14 cellular contexts compared by ENCODE assay signal in the genomic region with DNA sequence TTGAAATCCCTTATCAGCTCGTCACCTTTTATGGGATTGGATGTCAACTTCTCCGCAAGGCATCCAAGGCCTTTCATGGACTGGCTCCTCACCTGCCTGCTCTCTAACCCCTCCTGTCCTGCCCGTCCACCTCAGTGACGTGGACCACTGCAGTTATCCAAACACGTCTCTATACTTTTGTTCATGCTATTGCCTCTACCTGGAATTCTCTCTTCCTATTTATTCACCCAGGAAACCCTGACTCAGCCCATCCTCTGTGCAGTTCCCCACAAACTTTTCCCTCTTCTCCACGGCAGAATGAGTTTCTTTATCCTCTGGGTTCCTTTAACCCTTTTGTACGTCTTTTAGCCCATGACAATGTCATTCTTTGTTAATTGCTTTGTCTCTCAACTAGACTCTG. TPM values are rescaled to one million over a fixed set of nuclear protein-coding genes. Genes with fewer than 3 reads are reported as not detected.
A peak's percentile ranks its signal among the peaks of the same experiment; 100 is the strongest.
DNase-seq lines count a peak whose midpoint lies in the region; ATAC-seq, FAIRE-seq and TF ChIP-seq lines count a peak whose summit lies in the region.
"Had no signal": no experiment of that assay in that cellular context is flagged by ENCODE, and none has a peak within 500 bp of the region (broad histone marks: within the 10 kb centered on the region; RNA-seq: fewer than 3 reads in every experiment).

No MANE protein-coding gene starts in this region.

- no peak for DNase-seq in CD14-positive monocyte (ENCODE audit: low spot score)
- no peak for DNase-seq in astrocyte (ENCODE audit: low read depth)
- no peak for DNase-seq in HEK293T (ENCODE audit: extremely low spot score)
- DNase-seq in activated CD4-positive, CD25-positive, alpha-beta regulatory T cell (lab: John Stamatoyannopoulos, UW): no peak
- DNase-seq in effector memory CD4-positive, alpha-beta T cell: no peak
- DNase-seq: activated T-cell treated with anti-CD3 and anti-CD28 coated beads, Interleukin-2, amount 50 U/mL, for 4 hours; NCI-H1417 treated with DMSO at 0.1 percent for 48 hours; nephron progenitor cell; Peyer's patch had no signal

- no peaks in the 10 kb centered on the region for H4K20me1 ChIP-seq in KMS-11 (ENCODE audit: insufficient read depth)
- H4K20me1 ChIP-seq in astrocyte (ENCODE audit: insufficient read depth, low read length): no peaks in the 10 kb centered on the region

- no peak for TF ChIP-seq CTCF in CD14-positive monocyte (IDR thresholded peaks at IDR 0.05)
- TF ChIP-seq CTCF in KMS-11 (conservative IDR thresholded peaks at IDR 0.05; ENCODE audit: low read depth, low read length): no peak
- TF ChIP-seq CTCF in astrocyte (IDR thresholded peaks at IDR 0.05; ENCODE audit: insufficient read depth, low read depth, low read length): no peak

- intact Hi-C loops in CD14-positive monocyte (cut with micrococcal nuclease): no loop called here

- peaks cover 9% of the 10 kb centered on the region for H3K4me1 ChIP-seq in KMS-11 (ENCODE audit: low read depth, poor library complexity, severe bottlenecking)
- H3K4me1 ChIP-seq in astrocyte (ENCODE audit: insufficient read depth, low read length): peaks cover 7% of the 10 kb centered on the region
- peaks cover 6 to 24% of the 10 kb centered on the region in 2 donors for H3K4me1 ChIP-seq in mucosa of rectum (ENCODE audit: control insufficient read depth in 2 of 2, insufficient read depth in 2 of 2, low read length in 2 of 2)
- H3K4me1 ChIP-seq in effector memory CD4-positive, alpha-beta T cell (ENCODE audit: control insufficient read depth, insufficient read depth, low read length, poor library complexity, severe bottlenecking): no peaks in the 10 kb centered on the region

- H3K4me3 Mint-ChIP-seq in CD14-positive monocyte (peak overlapping the region; percentile 4 to 8), astrocyte (ENCODE audit: unreplicated experiment) (no peak overlapping the region)
- H3K4me3 Mint-ChIP-seq: activated CD4-positive, alpha-beta T cell treated with anti-CD3 and anti-CD28 coated beads, Interleukin-2, amount 10 ng/mL, durations not matched to agents 7 days and 5 days; activated T-cell treated with anti-CD3 and anti-CD28 coated beads, Interleukin-2, amount 50 U/mL, for 4 hours; nephron progenitor cell had no signal

- POLR2A ChIA-PET in HEK293T (lab: Yijun Ruan, JAX): interaction anchor here (0.9 to 1.1 kb wide), 2 partner anchors 15 to 38 kb away, joined by 3 read pairs; no protein-coding TSS in a partner anchor

- H3K4me1 Mint-ChIP-seq in CD14-positive monocyte (peaks cover 10% of the 10 kb centered on the region), astrocyte (ENCODE audit: low read depth, unreplicated experiment) (peaks cover 9% of the 10 kb centered on the region)

- H3K36me3 Mint-ChIP-seq in CD14-positive monocyte (no peaks in the 10 kb centered on the region), astrocyte (ENCODE audit: low read depth, unreplicated experiment) (no peaks in the 10 kb centered on the region)

- H3K36me3 ChIP-seq in KMS-11 (ENCODE audit: insufficient read depth) (no peaks in the 10 kb centered on the region), astrocyte (ENCODE audit: insufficient read depth, low read length) (no peaks in the 10 kb centered on the region), mucosa of rectum (ENCODE audit: control insufficient read depth in 2 of 2, insufficient read depth in 2 of 2, low read length in 2 of 2) (no peaks in the 10 kb centered on the region)
- H3K36me3 ChIP-seq in effector memory CD4-positive, alpha-beta T cell (ENCODE audit: control insufficient read depth, insufficient read depth, low read length): no peaks in the 10 kb centered on the region
- H3K36me3 ChIP-seq: Peyer's patch had no signal

- peak overlapping the region in 1 of 7 donors; percentile 25 for H3K27ac Mint-ChIP-seq in CD14-positive monocyte
- H3K27ac Mint-ChIP-seq in astrocyte (ENCODE audit: unreplicated experiment): no peak overlapping the region
- H3K27ac Mint-ChIP-seq: activated CD4-positive, alpha-beta T cell treated with anti-CD3 and anti-CD28 coated beads, Interleukin-2, amount 10 ng/mL, durations not matched to agents 7 days and 5 days; nephron progenitor cell had no signal

- H3K4me3 ChIP-seq in KMS-11 (IDR thresholded peaks at IDR 0.05; ENCODE audit: insufficient read depth, low read depth, low read length) (no peak overlapping the region), astrocyte (ENCODE audit: insufficient read depth, low read depth, low read length) (no peak overlapping the region), mucosa of rectum (ENCODE audit: low read length in 2 of 2) (peak overlapping the region in 1 of 2 donors; percentile 39)
- H3K4me3 ChIP-seq in effector memory CD4-positive, alpha-beta T cell (ENCODE audit: insufficient read depth, low read depth, low read length, poor library complexity, severe bottlenecking): no peak overlapping the region
- H3K4me3 ChIP-seq: coronary artery, Peyer's patch had no signal

- H3K9ac ChIP-seq in KMS-11 (no peak overlapping the region), astrocyte (ENCODE audit: low read length) (peak overlapping the region; percentile 51), mucosa of rectum (ENCODE audit: low read depth in 1 of 2, low read length in 2 of 2) (peak overlapping the region; percentile 19 to 29)

- H3K79me2 ChIP-seq in KMS-11 (ENCODE audit: insufficient read depth, low read depth): no peaks in the 10 kb centered on the region
- no peaks in the 10 kb centered on the region for H3K79me2 ChIP-seq in astrocyte (ENCODE audit: insufficient read depth, low read length)

- ATAC-seq in GM19452 (IDR thresholded peaks at IDR 0.05; ENCODE audit: unreplicated experiment): no peak

- H3K4me2 ChIP-seq in KMS-11 (no peak overlapping the region), astrocyte (ENCODE audit: low read length) (peak overlapping the region; percentile 63)

- no peaks in the 10 kb centered on the region for H3K27me3 ChIP-seq in KMS-11 (ENCODE audit: insufficient read depth, low read depth)
- no peaks in the 10 kb centered on the region for H3K27me3 ChIP-seq in astrocyte (ENCODE audit: insufficient read depth, low read length)
- H3K27me3 ChIP-seq in mucosa of rectum (ENCODE audit: control insufficient read depth in 2 of 2, insufficient read depth in 2 of 2, low read length in 2 of 2): peaks cover 0 to 5% of the 10 kb centered on the region in 2 donors
- H3K27me3 ChIP-seq in effector memory CD4-positive, alpha-beta T cell (replicated peaks; ENCODE audit: control insufficient read depth, insufficient read depth, low read length, poor library complexity, severe bottlenecking): no peaks in the 10 kb centered on the region
- H3K27me3 ChIP-seq: Peyer's patch had no signal

- H3K9me3 ChIP-seq in astrocyte (ENCODE audit: insufficient read depth, low read depth, low read length) (no peaks in the 10 kb centered on the region), mucosa of rectum (ENCODE audit: control insufficient read depth in 2 of 2, low read length in 2 of 2) (no peaks in the 10 kb centered on the region)
- no peaks in the 10 kb centered on the region for H3K9me3 ChIP-seq in effector memory CD4-positive, alpha-beta T cell (ENCODE audit: control insufficient read depth, low read length)
- H3K9me3 ChIP-seq: Peyer's patch had no signal

- FAIRE-seq in astrocyte (lab: Jason Lieb, UNC): no peak

- peak overlapping the region; percentile 20; the same call in 1 of the 2 replicates for H2AFZ ChIP-seq in KMS-11 (ENCODE audit: low read depth)
- peak overlapping the region; percentile 66 for H2AFZ ChIP-seq in astrocyte (ENCODE audit: low read depth, low read length)

- H3K27me3 Mint-ChIP-seq in CD14-positive monocyte (ENCODE audit: low read depth in 3 of 3): peaks cover 3 to 28% (median 9%) of the 10 kb centered on the region in 3 donors
- peaks cover 7% of the 10 kb centered on the region for H3K27me3 Mint-ChIP-seq in astrocyte (ENCODE audit: low read depth, unreplicated experiment)

- CTCF ChIA-PET in HEK293T (lab: Yijun Ruan, JAX): interaction anchor here (0.6 to 2.7 kb wide), 9 partner anchors 9 to 407 kb away, joined by 3 to 11 read pairs (median 4); no protein-coding TSS in a partner anchor

- H3K27ac ChIP-seq in KMS-11: no peak overlapping the region
- peak overlapping the region; percentile 66 for H3K27ac ChIP-seq in astrocyte (ENCODE audit: low read depth, low read length)
- peak overlapping the region; percentile 49 to 71 for H3K27ac ChIP-seq in mucosa of rectum (ENCODE audit: low read depth in 2 of 2, low read length in 2 of 2)
- H3K27ac ChIP-seq in effector memory CD4-positive, alpha-beta T cell (ENCODE audit: insufficient read depth, low read length, poor library complexity, severe bottlenecking): no peak overlapping the region
- H3K27ac ChIP-seq: coronary artery, Peyer's patch had no signal

- H3K9me3 Mint-ChIP-seq in CD14-positive monocyte: peaks cover 0 to 1% (median 0%) of the 10 kb centered on the region in 7 donors
- no peaks in the 10 kb centered on the region for H3K9me3 Mint-ChIP-seq in astrocyte (ENCODE audit: unreplicated experiment)
- H3K9me3 Mint-ChIP-seq: activated CD4-positive, alpha-beta T cell treated with anti-CD3 and anti-CD28 coated beads, Interleukin-2, amount 10 ng/mL, durations not matched to agents 7 days and 5 days; activated T-cell treated with anti-CD3 and anti-CD28 coated beads, Interleukin-2, amount 50 U/mL, for 4 hours had no signal

TF ChIP-seq in HEK293T, 16 proteins besides CTCF, POLR2A, EP300 and RAD21 (continues in another document):
- TF ChIP-seq TARDBP (IDR thresholded peaks at IDR 0.05) (no peak), CTBP1 (IDR thresholded peaks at IDR 0.05; ENCODE audit: borderline replicate concordance) (no peak), LEF1 (IDR thresholded peaks at IDR 0.05; ENCODE audit: borderline replicate concordance) (no peak), HDGF (IDR thresholded peaks at IDR 0.05; ENCODE audit: borderline replicate concordance) (no peak), FOXK2 (IDR thresholded peaks at IDR 0.05) (no peak), FOXA1 (IDR thresholded peaks at IDR 0.05) (no peak), SP1 (IDR thresholded peaks at IDR 0.05) (no peak), ZNF384 (IDR thresholded peaks at IDR 0.05) (no peak), ELF4 (IDR thresholded peaks at IDR 0.05) (no peak), ARNT (IDR thresholded peaks at IDR 0.05) (no peak)
- TF ChIP-seq, protein P1, sequence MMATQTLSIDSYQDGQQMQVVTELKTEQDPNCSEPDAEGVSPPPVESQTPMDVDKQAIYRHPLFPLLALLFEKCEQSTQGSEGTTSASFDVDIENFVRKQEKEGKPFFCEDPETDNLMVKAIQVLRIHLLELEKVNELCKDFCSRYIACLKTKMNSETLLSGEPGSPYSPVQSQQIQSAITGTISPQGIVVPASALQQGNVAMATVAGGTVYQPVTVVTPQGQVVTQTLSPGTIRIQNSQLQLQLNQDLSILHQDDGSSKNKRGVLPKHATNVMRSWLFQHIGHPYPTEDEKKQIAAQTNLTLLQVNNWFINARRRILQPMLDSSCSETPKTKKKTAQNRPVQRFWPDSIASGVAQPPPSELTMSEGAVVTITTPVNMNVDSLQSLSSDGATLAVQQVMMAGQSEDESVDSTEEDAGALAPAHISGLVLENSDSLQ (IDR thresholded peaks at IDR 0.05): no peak

RNA-seq across cellular contexts. Expression of a gene that starts 5.1 kb away (rescaled TPM):
- polyA plus RNA-seq in CD14-positive monocyte: 1 to 10 TPM in 1 of 2 donors, under 1 TPM in 1; 0.98 to 1.1 TPM
- 7.0 and 7.4 TPM in 2 replicates for total RNA-seq in astrocyte

RNA-seq across cellular contexts. Expression of a gene that starts 16.8 kb away (rescaled TPM):
- under 1 TPM; 0.21 to 0.62 TPM for polyA plus RNA-seq in CD14-positive monocyte
- 16.2 and 21.2 TPM in 2 replicates for total RNA-seq in astrocyte
- total RNA-seq: activated CD4-positive, alpha-beta T cell treated with anti-CD3 and anti-CD28 coated beads, Interleukin-2, amount 10 ng/mL, durations not matched to agents 7 days and 5 days had no signal

RNA-seq across cellular contexts. Expression of a gene that starts 38.3 kb away (rescaled TPM):
- under 1 TPM; 0.07 to 0.19 TPM for polyA plus RNA-seq in CD14-positive monocyte
- 2.2 and 2.6 TPM in 2 replicates for total RNA-seq in astrocyte

Comparison
In these comparisons a context has a peak if more than half of its experiments do, and no peak if none do; other contexts are left out.
1. H3K27ac ChIP-seq: peak in astrocyte (single experiment) and mucosa of rectum (2 of 2); none in KMS-11 (single experiment) and effector memory CD4-positive, alpha-beta T cell (single experiment).